9 cellular contexts compared by ENCODE assay signal in genomic region chr15:31975446-31976229, GRCh38. TPM values are rescaled to one million over a fixed set of nuclear protein-coding genes. Genes with fewer than 3 reads are reported as not detected.
DNase-seq lines count a peak whose midpoint lies in the region; ATAC-seq, FAIRE-seq and TF ChIP-seq lines count a peak whose summit lies in the region.
"Had no signal": no experiment of that assay in that cellular context is flagged by ENCODE, and none has a peak within 500 bp of the region (broad histone marks: within the 10 kb centered on the region; RNA-seq: fewer than 3 reads in every experiment).

No MANE protein-coding gene starts in this region.

- H3K9ac ChIP-seq in SK-N-SH (no peak overlapping the region), keratinocyte (ENCODE audit: control insufficient read depth, extremely low read depth, insufficient read depth, low read length) (no peak overlapping the region)

- TF ChIP-seq EP300 in A549 (IDR thresholded peaks at IDR 0.05) (no peak), SK-N-SH (IDR thresholded peaks at IDR 0.05; ENCODE audit: borderline replicate concordance in 1 of 2, low read depth in 1 of 2, low read length in 1 of 2) (no peak)

- TF ChIP-seq POLR2A in A549 (IDR thresholded peaks at IDR 0.05; ENCODE audit: low read length), result no peak

- dilution Hi-C loops in keratinocyte (cut with MboI; ENCODE audit: extremely low pct_ligation_motif_present, low sequenced_read_pairs), result no loop called here

- TF ChIP-seq RAD21 in A549 (conservative IDR thresholded peaks at IDR 0.05 in 1 of 2, IDR thresholded peaks at IDR 0.05 in 1 of 2) (no peak), SK-N-SH (IDR thresholded peaks at IDR 0.05; ENCODE audit: low read length) (no peak)

- no peaks in the 10 kb centered on the region for H3K9me3 ChIP-seq in A549
- no peaks in the 10 kb centered on the region for H3K9me3 ChIP-seq in SK-N-SH
- no peaks in the 10 kb centered on the region for H3K9me3 ChIP-seq in keratinocyte (ENCODE audit: control insufficient read depth, low read depth, low read length)
- H3K9me3 ChIP-seq: Peyer's patch had no signal

- H2AFZ ChIP-seq in GM23338 (peak overlapping the region; percentile 95), SK-N-SH (ENCODE audit: low read depth) (peak overlapping the region; percentile 32; the same call in 1 of the 2 replicates), keratinocyte (ENCODE audit: control insufficient read depth, low read length) (peak overlapping the region; percentile 36)

- H3F3A ChIP-seq in GM23338 (replicated peaks; ENCODE audit: low read depth), result no peaks in the 10 kb centered on the region
- H3F3A ChIP-seq in SK-N-SH (replicated peaks; ENCODE audit: insufficient read depth), result no peaks in the 10 kb centered on the region

- no peaks in the 10 kb centered on the region for H3K36me3 ChIP-seq in GM23338 (ENCODE audit: insufficient read depth)
- H3K36me3 ChIP-seq in SK-N-SH (replicated peaks in 1 of 2; ENCODE audit: control insufficient read depth in 1 of 2, insufficient read depth in 2 of 2, low read length in 1 of 2), result no peaks in the 10 kb centered on the region
- H3K36me3 ChIP-seq in keratinocyte (ENCODE audit: control insufficient read depth in 2 of 2, extremely low read depth in 1 of 2, insufficient read depth in 2 of 2, low read length in 2 of 2), result no peaks in the 10 kb centered on the region
- H3K36me3 ChIP-seq: Peyer's patch had no signal

- no peak for FAIRE-seq in A549 (lab: Jason Lieb, UNC)
- FAIRE-seq in keratinocyte (lab: Jason Lieb, UNC), result no peak

- CTCF ChIA-PET in A549 (lab: Yijun Ruan, JAX), result interaction anchor here (0.6 to 6.2 kb wide), 29 partner anchors 8 to 538 kb away, joined by 3 to 67 read pairs (median 5); no protein-coding TSS in a partner anchor
- CTCF ChIA-PET in SK-N-SH (lab: Yijun Ruan, JAX), result interaction anchor here (0.6 to 6.0 kb wide), 37 partner anchors 9 to 667 kb away, joined by 3 to 167 read pairs (median 4); partner anchors contain the start of gene CHRNA7

- H3K4me1 Mint-ChIP-seq in GM23338, result peaks cover 18% of the 10 kb centered on the region
- H3K4me1 Mint-ChIP-seq in stimulated activated memory B cell treated with anti-CD40 and anti-IgM and Interleukin-4, amounts not matched to agents 10 μg/mL and 1 μg/mL and 100 μg/mL, for 72 hours, result no peaks in the 10 kb centered on the region

- ATAC-seq in A549, result peak; percentile 52 to 71; a peak in 5 of 6 replicates
- ATAC-seq in GM23338, result peak; percentile 12
- no peak for ATAC-seq in GM18873 (IDR thresholded peaks at IDR 0.05; ENCODE audit: low FRiP score, unreplicated experiment)
- no peak for ATAC-seq in stimulated activated memory B cell treated with anti-CD40 and anti-IgM and Interleukin-4, amounts not matched to agents 10 μg/mL and 1 μg/mL and 100 μg/mL, for 72 hours

- POLR2A ChIA-PET in A549 (lab: Yijun Ruan, JAX) (no interaction called here), SK-N-SH (lab: Yijun Ruan, JAX) (interaction anchor here (1.3 kb wide), 1 partner anchor 54 kb away, joined by 3 read pairs; no protein-coding TSS in a partner anchor)

- DNase-seq in A549 (ENCODE audit: low read depth in 1 of 2, low spot score in 1 of 2) (peak in 1 of 2 experiments; percentile 40), GM23338 (ENCODE audit: low spot score) (peak; percentile 38), SK-N-SH (peak; percentile 79), keratinocyte (ENCODE audit: low read depth, low spot score) (no peak), NCI-H2029 treated with DMSO at 0.1 percent for 48 hours (lab: John Stamatoyannopoulos, UW) (no peak)
- no peak for DNase-seq in activated CD4-positive, alpha-beta T cell treated with anti-CD3 and anti-CD28 coated beads for 4 hours

- H3K27me3 ChIP-seq in GM23338 (ENCODE audit: insufficient read depth), result peaks cover 5% of the 10 kb centered on the region; the same call in 1 of the 2 replicates
- no peaks in the 10 kb centered on the region for H3K27me3 ChIP-seq in SK-N-SH (ENCODE audit: insufficient read depth)
- peaks cover 7% of the 10 kb centered on the region for H3K27me3 ChIP-seq in keratinocyte (ENCODE audit: control insufficient read depth, extremely low read depth, insufficient read depth, low read length)
- H3K27me3 ChIP-seq: Peyer's patch had no signal

- H3K9me1 ChIP-seq in keratinocyte (ENCODE audit: control insufficient read depth, extremely low read depth, insufficient read depth, low read length), result no peaks in the 10 kb centered on the region

- no peaks in the 10 kb centered on the region; the same call in 2 of the 3 replicates for H3K9me3 Mint-ChIP-seq in GM23338
- H3K9me3 Mint-ChIP-seq in stimulated activated memory B cell treated with anti-CD40 and anti-IgM and Interleukin-4, amounts not matched to agents 10 μg/mL and 1 μg/mL and 100 μg/mL, for 72 hours, result no peaks in the 10 kb centered on the region

- H3K27me3 Mint-ChIP-seq in GM23338 (ENCODE audit: insufficient read depth, low read depth, poor library complexity), result peaks cover 36% of the 10 kb centered on the region
- H3K27me3 Mint-ChIP-seq in stimulated activated memory B cell treated with anti-CD40 and anti-IgM and Interleukin-4, amounts not matched to agents 10 μg/mL and 1 μg/mL and 100 μg/mL, for 72 hours, result peaks cover 53% of the 10 kb centered on the region

- H3K79me2 ChIP-seq in GM23338 (replicated peaks; ENCODE audit: insufficient read depth) (no peaks in the 10 kb centered on the region), SK-N-SH (ENCODE audit: insufficient read depth) (no peaks in the 10 kb centered on the region), keratinocyte (ENCODE audit: control insufficient read depth, insufficient read depth, low read length) (no peaks in the 10 kb centered on the region)

- peak overlapping the region; percentile 94 for H3K4me2 ChIP-seq in A549
- peak overlapping the region; percentile 72 for H3K4me2 ChIP-seq in GM23338
- H3K4me2 ChIP-seq in SK-N-SH, result peak overlapping the region; percentile 58
- H3K4me2 ChIP-seq in keratinocyte (ENCODE audit: control insufficient read depth, extremely low read depth, insufficient read depth, low read depth, low read length), result peak overlapping the region; percentile 34

- H4K20me1 ChIP-seq in GM23338 (replicated peaks; ENCODE audit: insufficient read depth) (no peaks in the 10 kb centered on the region), SK-N-SH (ENCODE audit: insufficient read depth) (no peaks in the 10 kb centered on the region), keratinocyte (ENCODE audit: control insufficient read depth, extremely low read depth, insufficient read depth, low read length) (no peaks in the 10 kb centered on the region)

- H3K9me2 ChIP-seq in GM23338 (ENCODE audit: insufficient read depth), result no peaks in the 10 kb centered on the region
- H3K9me2 ChIP-seq in SK-N-SH, result no peaks in the 10 kb centered on the region

- no peaks in the 10 kb centered on the region for H3K36me3 Mint-ChIP-seq in GM23338 (ENCODE audit: low read depth)
- H3K36me3 Mint-ChIP-seq in stimulated activated memory B cell treated with anti-CD40 and anti-IgM and Interleukin-4, amounts not matched to agents 10 μg/mL and 1 μg/mL and 100 μg/mL, for 72 hours, result no peaks in the 10 kb centered on the region

- 50% methylated on average over 13 of the region's 27 CpGs for WGBS in A549 (ENCODE audit: missing lambda C conversion rate)
- WGBS in SK-N-SH (ENCODE audit: low lambda C conversion rate), result 56% methylated on average over 15 of the region's 27 CpGs

- H3K4me3 ChIP-seq in A549 (peak overlapping the region; percentile 42), GM23338 (peak overlapping the region; percentile 46), SK-N-SH (ENCODE audit: low read depth in 2 of 2, low read length in 1 of 2) (peak overlapping the region; percentile 43 to 57; a peak in 3 of 4 replicates), keratinocyte (ENCODE audit: control insufficient read depth in 2 of 3, extremely low read depth in 1 of 3, insufficient read depth in 2 of 3, low read depth in 1 of 3, low read length in 3 of 3) (no peak overlapping the region)

- H3K4me1 ChIP-seq in A549 (peaks cover 16% of the 10 kb centered on the region; the same call in 2 of the 3 replicates), GM23338 (ENCODE audit: insufficient read depth) (0 out of 2 replicates have a peak, but pooled peaks cover 4% of the 10 kb centered on the region), SK-N-SH (ENCODE audit: control insufficient read depth in 1 of 2, insufficient read depth in 2 of 2, low read depth in 1 of 2, low read length in 1 of 2) (peaks cover 0 to 50% of the 10 kb centered on the region in 2 experiments; a peak in 2 of 4 replicates), keratinocyte (ENCODE audit: control insufficient read depth, extremely low read depth, insufficient read depth, low read length) (peaks cover 2% of the 10 kb centered on the region)

- H3K27ac ChIP-seq in A549, result peak overlapping the region; percentile 30 to 42; a peak in 3 of 6 replicates
- no peak overlapping the region for H3K27ac ChIP-seq in GM23338 (ENCODE audit: low read depth)
- peak overlapping the region in 1 of 2 experiments; percentile 83; a peak in 2 of 4 replicates for H3K27ac ChIP-seq in SK-N-SH (ENCODE audit: low read depth in 2 of 2, low read length in 1 of 2)
- no peak overlapping the region for H3K27ac ChIP-seq in keratinocyte (ENCODE audit: control insufficient read depth, insufficient read depth, low read length)
- H3K27ac ChIP-seq: Peyer's patch had no signal

- no peak overlapping the region for H3K27ac Mint-ChIP-seq in GM23338
- H3K27ac Mint-ChIP-seq in stimulated activated memory B cell treated with anti-CD40 and anti-IgM and Interleukin-4, amounts not matched to agents 10 μg/mL and 1 μg/mL and 100 μg/mL, for 72 hours, result no peak overlapping the region

- peak overlapping the region; percentile 62; the same call in 2 of the 3 replicates for H3K4me3 Mint-ChIP-seq in GM23338
- H3K4me3 Mint-ChIP-seq in stimulated activated memory B cell treated with anti-CD40 and anti-IgM and Interleukin-4, amounts not matched to agents 10 μg/mL and 1 μg/mL and 100 μg/mL, for 72 hours, result no peak overlapping the region

- TF ChIP-seq CTCF in A549 (IDR thresholded peaks at IDR 0.05), result no peak
- TF ChIP-seq CTCF in GM23338 (conservative IDR thresholded peaks at IDR 0.05; ENCODE audit: low read depth in 2 of 2), result no peak; a peak in 2 of 4 replicates
- TF ChIP-seq CTCF in SK-N-SH (IDR thresholded peaks at IDR 0.05), result no peak
- TF ChIP-seq CTCF in keratinocyte (optimal IDR thresholded peaks at IDR 0.05 in 1 of 3, IDR thresholded peaks at IDR 0.05 in 1 of 3, conservative IDR thresholded peaks at IDR 0.05 in 1 of 3; ENCODE audit: extremely low read depth in 1 of 3, insufficient read depth in 2 of 3, low read length in 3 of 3), result peak; percentile 12 to 38 (median 20)

RNA-seq across cellular contexts. Expression of gene CHRNA7, which starts 54.7 kb away (rescaled TPM):
- polyA plus RNA-seq in A549 (2011; rRNA removed) (1.4 and 1.8 TPM in 2 replicates), A549 (2017; fragmentation: RNase III; extraction: RNeasy Plus Mini Kit Qiagen cat#74134 plus additional on column Dnase treatment) (1.3 to 1.5 TPM (median 1.3 TPM) in 3 replicates), GM23338 (2016; fragmentation: Nextera tagmentation; extraction: Ambion mirVana) (3.8 and 4.6 TPM in 2 replicates), SK-N-SH (2012; rRNA removed) (0.38 and 0.80 TPM in 2 replicates), keratinocyte (0.93 to 1.4 TPM (median 1.0 TPM) in 3 replicates)
- 2.4 and 3.7 TPM in 2 replicates for polyA plus RNA-seq in A549 (2012; cell fraction: cytosol; rRNA removed)
- 11.7 and 11.9 TPM in 2 replicates for polyA plus RNA-seq in A549 (2012; cell fraction: nucleus; rRNA removed)
- polyA minus RNA-seq in A549 (2011; rRNA and poly(A)+ RNA removed), result 5.2 and 5.7 TPM in 2 replicates
- total RNA-seq in GM23338 (2014; rRNA removed; shearing (Covaris generic)), result 5.1 and 8.2 TPM in 2 replicates
- 0.50 and 0.64 TPM in 2 replicates for polyA plus RNA-seq in SK-N-SH (2012; cell fraction: cytosol; rRNA removed)
- polyA plus RNA-seq in SK-N-SH (2012; cell fraction: nucleus; rRNA removed), result 0.85 and 2.0 TPM in 2 replicates
- polyA plus RNA-seq in keratinocyte (2011; ENCODE audit: low read depth), result not detected
- 0.57 and 0.60 TPM in 2 replicates for polyA plus RNA-seq in keratinocyte (2011; cell fraction: cytosol; rRNA removed)
- polyA plus RNA-seq in keratinocyte (2011; cell fraction: nucleus; rRNA removed), result 1.5 and 2.4 TPM in 2 replicates
- polyA plus RNA-seq in keratinocyte (2012; ENCODE audit: low replicate concordance), result 0.14 and 0.62 TPM in 2 replicates
- polyA minus RNA-seq in keratinocyte, result 1.9 to 5.4 TPM (median 2.0 TPM) in 3 replicates
- polyA minus RNA-seq in keratinocyte (2011; cell fraction: cytosol; rRNA and poly(A)+ RNA removed), result 1.3 TPM
- 1.9 and 4.3 TPM in 2 replicates for polyA minus RNA-seq in keratinocyte (2011; cell fraction: nucleus; rRNA and poly(A)+ RNA removed)

Comparison
In these comparisons a context has a peak if more than half of its experiments do, and no peak if none do; other contexts are left out.
1. ATAC-seq: peak in A549 (2 of 2) and GM23338 (single experiment); none in GM18873 (single experiment) and stimulated activated memory B cell treated with anti-CD40 and anti-IgM and Interleukin-4, amounts not matched to agents 10 μg/mL and 1 μg/mL and 100 μg/mL, for 72 hours (single experiment).
2. DNase-seq: peak in GM23338 (single experiment) and SK-N-SH (single experiment); none in keratinocyte (single experiment), NCI-H2029 treated with DMSO at 0.1 percent for 48 hours (single experiment) and activated CD4-positive, alpha-beta T cell treated with anti-CD3 and anti-CD28 coated beads for 4 hours (0 of 2).
3. H3K27ac ChIP-seq: peak in A549 (2 of 2); none in GM23338 (single experiment) and keratinocyte (single experiment).
4. H3K4me2 ChIP-seq: peak in every context shown above with its lines; median percentile 94 in A549; 72 in GM23338; 58 in SK-N-SH; 34 in keratinocyte.
5. H3K4me3 ChIP-seq: peak in A549 (single experiment), GM23338 (single experiment) and SK-N-SH (2 of 2); none in keratinocyte (0 of 3).
6. CTCF ChIP-seq: peak in keratinocyte (3 of 3); none in A549 (single experiment), GM23338 (0 of 2) and SK-N-SH (single experiment).
7. H2AFZ ChIP-seq: peak in every context shown above with its lines; median percentile 95 in GM23338; 36 in keratinocyte; 32 in SK-N-SH.